ENCODE assay signal across 28 cellular contexts in genomic region chr4:100175853-100176252, GRCh38. TPM values are rescaled to one million over a fixed set of nuclear protein-coding genes. Genes with fewer than 3 reads are reported as not detected.
DNase-seq lines count a peak whose midpoint lies in the region; ATAC-seq lines count a peak whose summit lies in the region.
"Had no signal": no experiment of that assay in that cellular context is flagged by ENCODE, and none has a peak within 500 bp of the region (broad histone marks: within the 10 kb centered on the region; RNA-seq: fewer than 3 reads in every experiment).

No MANE protein-coding gene starts in this region.

- no peaks in the 10 kb centered on the region for H3K9me3 Mint-ChIP-seq in activated T-helper 17 cell treated with anti-CD3 and anti-CD28 coated beads, Interleukin-2, amount 50 U/mL, for 72 hours
- H3K9me3 Mint-ChIP-seq in stimulated activated effector memory CD8-positive, alpha-beta T cell treated with anti-CD3 and anti-CD28 coated beads, Interleukin-12 subunit alpha, Interleukin-12 subunit beta, amount 100 ng/mL, for 72 hours: no peaks in the 10 kb centered on the region
- H3K9me3 Mint-ChIP-seq: CD4-positive, alpha-beta memory T cell; CD4-positive, alpha-beta T cell; CD8-positive, alpha-beta memory T cell; CD8-positive, alpha-beta T cell had no signal

- peak; percentile 81 for ATAC-seq in activated T-helper 17 cell treated with anti-CD3 and anti-CD28 coated beads, Interleukin-2, amount 50 U/mL, for 72 hours (replicated peaks)
- ATAC-seq in stimulated activated effector memory CD8-positive, alpha-beta T cell treated with anti-CD3 and anti-CD28 coated beads, Interleukin-12 subunit alpha, Interleukin-12 subunit beta, amount 100 ng/mL, for 72 hours: peak; percentile 88
- ATAC-seq in HG03520 (IDR thresholded peaks at IDR 0.05; ENCODE audit: unreplicated experiment) (no peak), GM18517 (IDR thresholded peaks at IDR 0.05; ENCODE audit: unreplicated experiment) (no peak)
- ATAC-seq: A549; CD8-positive, alpha-beta T cell had no signal

- no peaks in the 10 kb centered on the region for H3K27me3 Mint-ChIP-seq in activated T-helper 17 cell treated with anti-CD3 and anti-CD28 coated beads, Interleukin-2, amount 50 U/mL, for 72 hours
- H3K27me3 Mint-ChIP-seq: B cell; CD4-positive, alpha-beta T cell; CD4-positive, CD25-positive, alpha-beta regulatory T cell; CD8-positive, alpha-beta memory T cell had no signal

- H3K27ac Mint-ChIP-seq in activated T-helper 17 cell treated with anti-CD3 and anti-CD28 coated beads, Interleukin-2, amount 50 U/mL, for 72 hours: no peak overlapping the region
- H3K27ac Mint-ChIP-seq in stimulated activated effector memory CD8-positive, alpha-beta T cell treated with anti-CD3 and anti-CD28 coated beads, Interleukin-12 subunit alpha, Interleukin-12 subunit beta, amount 100 ng/mL, for 72 hours: no peak overlapping the region
- H3K27ac Mint-ChIP-seq: B cell; CD14-positive monocyte; CD4-positive, alpha-beta memory T cell; CD4-positive, alpha-beta T cell; CD4-positive, CD25-positive, alpha-beta regulatory T cell; CD8-positive, alpha-beta memory T cell; CD8-positive, alpha-beta T cell had no signal

- DNase-seq in stimulated activated effector memory CD8-positive, alpha-beta T cell treated with anti-CD3 and anti-CD28 coated beads, Interleukin-12 subunit alpha, Interleukin-12 subunit beta, amount 100 ng/mL, for 72 hours (ENCODE audit: low spot score in 2 of 2): no peak
- DNase-seq: 8988T; ACHN; AML-193; BE2C; C1 segment of cervical spinal cord; Caco-2; Calu3; CD4-positive, alpha-beta memory T cell; CD4-positive, alpha-beta T cell; CD4-positive, CD25-positive, alpha-beta regulatory T cell; CD8-positive, alpha-beta memory T cell; CD8-positive, alpha-beta T cell; COR-L47; DMS 273 treated with DMSO at 0.1 percent for 48 hours; DMS153; DMS53; DMS79; DMS79 treated with DMSO at 0.1 percent for 48 hours; DND-41; EL had no signal

- peaks cover 4% of the 10 kb centered on the region for H3K4me1 Mint-ChIP-seq in activated T-helper 17 cell treated with anti-CD3 and anti-CD28 coated beads, Interleukin-2, amount 50 U/mL, for 72 hours
- H3K4me1 Mint-ChIP-seq in stimulated activated effector memory CD8-positive, alpha-beta T cell treated with anti-CD3 and anti-CD28 coated beads, Interleukin-12 subunit alpha, Interleukin-12 subunit beta, amount 100 ng/mL, for 72 hours: peaks cover 12% of the 10 kb centered on the region
- H3K4me1 Mint-ChIP-seq: B cell; CD14-positive monocyte; CD4-positive, CD25-positive, alpha-beta regulatory T cell had no signal

- no peak overlapping the region for H3K4me3 Mint-ChIP-seq in activated T-helper 17 cell treated with anti-CD3 and anti-CD28 coated beads, Interleukin-2, amount 50 U/mL, for 72 hours
- no peak overlapping the region for H3K4me3 Mint-ChIP-seq in stimulated activated effector memory CD8-positive, alpha-beta T cell treated with anti-CD3 and anti-CD28 coated beads, Interleukin-12 subunit alpha, Interleukin-12 subunit beta, amount 100 ng/mL, for 72 hours
- H3K4me3 Mint-ChIP-seq: B cell; CD14-positive monocyte; CD4-positive, alpha-beta memory T cell; CD4-positive, alpha-beta T cell; CD4-positive, CD25-positive, alpha-beta regulatory T cell; CD8-positive, alpha-beta memory T cell; CD8-positive, alpha-beta T cell had no signal

- H3K36me3 Mint-ChIP-seq in activated T-helper 17 cell treated with anti-CD3 and anti-CD28 coated beads, Interleukin-2, amount 50 U/mL, for 72 hours (ENCODE audit: low read depth): no peaks in the 10 kb centered on the region
- no peaks in the 10 kb centered on the region for H3K36me3 Mint-ChIP-seq in stimulated activated effector memory CD8-positive, alpha-beta T cell treated with anti-CD3 and anti-CD28 coated beads, Interleukin-12 subunit alpha, Interleukin-12 subunit beta, amount 100 ng/mL, for 72 hours
- H3K36me3 Mint-ChIP-seq: CD14-positive monocyte; CD4-positive, alpha-beta memory T cell; CD4-positive, CD25-positive, alpha-beta regulatory T cell; CD8-positive, alpha-beta memory T cell; CD8-positive, alpha-beta T cell had no signal

RNA-seq across cellular contexts. Expression of gene DDIT4L, which starts 14.4 kb away (rescaled TPM):
- 1 to 10 TPM; 1.8 to 3.5 TPM for total RNA-seq in activated T-helper 17 cell treated with anti-CD3 and anti-CD28 coated beads, Interleukin-2, amount 50 U/mL, for 72 hours
- total RNA-seq: B cell; CD4-positive, alpha-beta memory T cell; CD4-positive, alpha-beta T cell; CD4-positive, CD25-positive, alpha-beta regulatory T cell; CD8-positive, alpha-beta memory T cell; Daoy had no signal

Comparison
In these comparisons a context has a peak if more than half of its experiments do, and no peak if none do; other contexts are left out.
1. ATAC-seq: peak in activated T-helper 17 cell treated with anti-CD3 and anti-CD28 coated beads, Interleukin-2, amount 50 U/mL, for 72 hours (single experiment) and stimulated activated effector memory CD8-positive, alpha-beta T cell treated with anti-CD3 and anti-CD28 coated beads, Interleukin-12 subunit alpha, Interleukin-12 subunit beta, amount 100 ng/mL, for 72 hours (single experiment); none in HG03520 (single experiment) and GM18517 (single experiment).